11 cellular contexts compared by ENCODE assay signal in genomic region chr18:51107594-51108305, GRCh38.
DNase-seq lines count a peak whose midpoint lies in the region; ATAC-seq lines count a peak whose summit lies in the region.
"Had no signal": no experiment of that assay in that cellular context is flagged by ENCODE, and none has a peak within 500 bp of the region (broad histone marks: within the 10 kb centered on the region; RNA-seq: fewer than 3 reads in every experiment).

No MANE protein-coding gene starts in this region.

- POLR2A ChIA-PET in activated CD4-positive, alpha-beta T cell treated with anti-CD3 and anti-CD28 coated beads for 36 hours (lab: Charles Lee) = interaction anchor here (0.5 to 0.6 kb wide), 3 partner anchors 42 to 319 kb away, joined by 3 to 10 read pairs (median 3); no protein-coding TSS in a partner anchor

- CTCF ChIA-PET in activated CD4-positive, alpha-beta T cell treated with anti-CD3 and anti-CD28 coated beads for 36 hours (lab: Charles Lee) = interaction anchor here (0.7 to 1.1 kb wide), 4 partner anchors 28 to 513 kb away, joined by 3 to 5 read pairs (median 3); no protein-coding TSS in a partner anchor

- intact Hi-C loops in activated CD4-positive, alpha-beta T cell treated with anti-CD3 and anti-CD28 coated beads for 36 hours (cut with DNase I, micrococcal nuclease) = loop anchor here in 1 of 2 experiments (10.0 kb wide), 1 partner anchor 427 kb away; no protein-coding TSS in a partner anchor

- no peaks in the 10 kb centered on the region for H3K27me3 Mint-ChIP-seq in activated CD4-positive, alpha-beta T cell treated with anti-CD3 and anti-CD28 coated beads for 36 hours
- no peaks in the 10 kb centered on the region for H3K27me3 Mint-ChIP-seq in activated naive CD8-positive, alpha-beta T cell treated with anti-CD3 and anti-CD28 coated beads for 36 hours
- no peaks in the 10 kb centered on the region for H3K27me3 Mint-ChIP-seq in natural killer cell treated with Interleukin-12 subunit alpha and Interleukin-12 subunit beta and Interleukin-15 and Interleukin-18, amount 100 ng/mL, for 72 hours

- peak; percentile 67 for ATAC-seq in activated CD4-positive, alpha-beta T cell treated with anti-CD3 and anti-CD28 coated beads for 36 hours
- ATAC-seq in natural killer cell treated with Interleukin-12 subunit alpha and Interleukin-12 subunit beta and Interleukin-15 and Interleukin-18, amount 100 ng/mL, for 72 hours = peak; percentile 33 to 59
- ATAC-seq in HG03025 (IDR thresholded peaks at IDR 0.05; ENCODE audit: low FRiP score, unreplicated experiment) = no peak

- peak overlapping the region; percentile 59 for H3K27ac Mint-ChIP-seq in activated CD4-positive, alpha-beta T cell treated with anti-CD3 and anti-CD28 coated beads for 36 hours
- peak overlapping the region; percentile 63 for H3K27ac Mint-ChIP-seq in activated naive CD8-positive, alpha-beta T cell treated with anti-CD3 and anti-CD28 coated beads for 36 hours
- H3K27ac Mint-ChIP-seq in natural killer cell treated with Interleukin-12 subunit alpha and Interleukin-12 subunit beta and Interleukin-15 and Interleukin-18, amount 100 ng/mL, for 72 hours = peak overlapping the region; percentile 72 to 87
- H3K27ac Mint-ChIP-seq: nephron progenitor cell had no signal

- no peak overlapping the region for H3K4me3 Mint-ChIP-seq in activated CD4-positive, alpha-beta T cell treated with anti-CD3 and anti-CD28 coated beads for 36 hours
- no peak overlapping the region for H3K4me3 Mint-ChIP-seq in activated naive CD8-positive, alpha-beta T cell treated with anti-CD3 and anti-CD28 coated beads for 36 hours
- peak overlapping the region; percentile 69 for H3K4me3 Mint-ChIP-seq in natural killer cell treated with Interleukin-12 subunit alpha and Interleukin-12 subunit beta and Interleukin-15 and Interleukin-18, amount 100 ng/mL, for 72 hours
- H3K4me3 Mint-ChIP-seq: nephron progenitor cell had no signal

- peaks cover under 1% of the 10 kb centered on the region for H3K9me3 Mint-ChIP-seq in activated CD4-positive, alpha-beta T cell treated with anti-CD3 and anti-CD28 coated beads for 36 hours (ENCODE audit: low read depth)
- no peaks in the 10 kb centered on the region for H3K9me3 Mint-ChIP-seq in activated naive CD8-positive, alpha-beta T cell treated with anti-CD3 and anti-CD28 coated beads for 36 hours
- no peaks in the 10 kb centered on the region for H3K9me3 Mint-ChIP-seq in natural killer cell treated with Interleukin-12 subunit alpha and Interleukin-12 subunit beta and Interleukin-15 and Interleukin-18, amount 100 ng/mL, for 72 hours

- peaks cover 12% of the 10 kb centered on the region for H3K4me1 Mint-ChIP-seq in activated CD4-positive, alpha-beta T cell treated with anti-CD3 and anti-CD28 coated beads for 36 hours
- peaks cover 12% of the 10 kb centered on the region for H3K4me1 Mint-ChIP-seq in activated naive CD8-positive, alpha-beta T cell treated with anti-CD3 and anti-CD28 coated beads for 36 hours
- H3K4me1 Mint-ChIP-seq in natural killer cell treated with Interleukin-12 subunit alpha and Interleukin-12 subunit beta and Interleukin-15 and Interleukin-18, amount 100 ng/mL, for 72 hours (ENCODE audit: low read depth in 2 of 2) = peaks cover 22 to 30% of the 10 kb centered on the region in 2 donors

- DNase-seq in activated CD4-positive, alpha-beta T cell treated with anti-CD3 and anti-CD28 coated beads for 36 hours = peak; percentile 40
- no peak for DNase-seq in activated CD4-positive, alpha-beta T cell treated with anti-CD3 and anti-CD28 coated beads for 4 hours
- DNase-seq in HPDE6-E6E7 (ENCODE audit: extremely low spot score) (peak; percentile 69), SIG-M5 treated with dmso at 0.1 percent for 504 hours (lab: John Stamatoyannopoulos, UW; ENCODE audit: unreplicated experiment) (no peak), AG08395 (ENCODE audit: low spot score) (no peak)
- DNase-seq in activated naive CD8-positive, alpha-beta T cell treated with anti-CD3 and anti-CD28 coated beads for 36 hours = no peak
- no peak for DNase-seq in natural killer cell treated with Interleukin-12 subunit alpha and Interleukin-12 subunit beta and Interleukin-15 and Interleukin-18, amount 100 ng/mL, for 72 hours (ENCODE audit: low spot score)
- DNase-seq: NCI-H1092; nephron progenitor cell; stimulated activated CD8-positive, alpha-beta memory T cell treated with anti-CD3 and anti-CD28 coated beads, Interleukin-4, amount 100 ng/mL, for 48 hours had no signal

- no peaks in the 10 kb centered on the region for H3K36me3 Mint-ChIP-seq in activated CD4-positive, alpha-beta T cell treated with anti-CD3 and anti-CD28 coated beads for 36 hours (ENCODE audit: low read depth)
- H3K36me3 Mint-ChIP-seq in activated naive CD8-positive, alpha-beta T cell treated with anti-CD3 and anti-CD28 coated beads for 36 hours = no peaks in the 10 kb centered on the region
- H3K36me3 Mint-ChIP-seq in natural killer cell treated with Interleukin-12 subunit alpha and Interleukin-12 subunit beta and Interleukin-15 and Interleukin-18, amount 100 ng/mL, for 72 hours = no peaks in the 10 kb centered on the region

Comparison
In these comparisons a context has a peak if more than half of its experiments do, and no peak if none do; other contexts are left out.
1. DNase-seq: peak in activated CD4-positive, alpha-beta T cell treated with anti-CD3 and anti-CD28 coated beads for 36 hours (single experiment) and HPDE6-E6E7 (single experiment); none in activated CD4-positive, alpha-beta T cell treated with anti-CD3 and anti-CD28 coated beads for 4 hours (0 of 2), activated naive CD8-positive, alpha-beta T cell treated with anti-CD3 and anti-CD28 coated beads for 36 hours (single experiment), natural killer cell treated with Interleukin-12 subunit alpha and Interleukin-12 subunit beta and Interleukin-15 and Interleukin-18, amount 100 ng/mL, for 72 hours (single experiment), SIG-M5 treated with dmso at 0.1 percent for 504 hours (single experiment) and AG08395 (single experiment).
2. Peak in every context shown above with its lines, with median percentiles within 50 percentile points of each other: H3K27ac Mint-ChIP-seq.